1 cellular context compared by ENCODE assay signal in the genomic region with DNA sequence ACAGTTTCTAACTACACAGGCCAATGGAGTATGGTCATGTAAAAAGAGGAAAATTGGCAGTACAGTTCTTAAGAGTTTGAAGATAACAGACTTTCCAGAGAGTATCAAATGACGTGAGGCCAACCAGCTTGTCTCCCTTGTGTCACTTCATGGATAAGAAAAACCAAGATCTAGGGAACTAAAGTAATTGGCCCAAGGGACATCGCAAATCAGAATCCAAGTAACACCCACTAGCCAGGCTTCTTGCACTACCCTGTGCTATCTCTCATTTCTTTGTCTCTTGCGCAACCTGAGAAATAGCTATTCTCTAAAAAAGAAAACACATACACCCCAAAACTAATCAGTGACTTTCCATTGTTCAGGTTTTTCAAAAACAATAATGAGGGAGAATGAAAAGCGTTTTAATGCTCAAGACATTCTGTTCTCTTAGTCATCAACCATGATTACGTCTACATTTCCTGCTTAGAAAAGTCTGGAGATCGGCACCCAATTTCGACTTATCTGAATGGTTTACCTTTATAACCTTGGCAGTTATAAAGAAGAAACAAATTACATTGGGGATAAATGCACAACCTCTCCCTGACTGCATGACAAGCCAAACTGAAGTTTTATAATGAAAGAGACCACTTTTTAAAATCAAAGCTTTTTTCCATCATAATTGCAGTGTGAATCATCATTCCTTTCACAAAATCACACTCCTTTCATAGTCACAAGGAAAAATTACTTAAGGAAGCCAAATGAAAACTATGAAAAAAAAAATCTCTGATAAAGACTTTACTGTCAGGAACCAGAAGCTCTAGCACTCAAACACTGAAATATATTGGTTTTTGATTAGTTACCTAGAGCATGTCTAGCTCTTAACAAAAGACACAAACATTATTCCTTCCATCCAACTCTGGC.
TF ChIP-seq lines count a peak whose summit lies in the region.

No MANE protein-coding gene starts in this region.

TF ChIP-seq in IMR-90, 13 proteins besides CTCF, POLR2A, EP300 and RAD21:
- TF ChIP-seq SMC3 (IDR thresholded peaks at IDR 0.05; ENCODE audit: low read depth, low read length) = no peak
- TF ChIP-seq FOS (IDR thresholded peaks at IDR 0.05; ENCODE audit: low read depth, low read length) = peak; percentile 35; the same call in 1 of the 2 replicates
- TF ChIP-seq BHLHE40 (IDR thresholded peaks at IDR 0.05; ENCODE audit: low read depth, low read length) = no peak
- peak; percentile 98 for TF ChIP-seq CEBPB (IDR thresholded peaks at IDR 0.05; ENCODE audit: low read depth, low read length)
- TF ChIP-seq RCOR1 (IDR thresholded peaks at IDR 0.05; ENCODE audit: insufficient replicate concordance, low read length) = no peak
